In the genomic region with DNA sequence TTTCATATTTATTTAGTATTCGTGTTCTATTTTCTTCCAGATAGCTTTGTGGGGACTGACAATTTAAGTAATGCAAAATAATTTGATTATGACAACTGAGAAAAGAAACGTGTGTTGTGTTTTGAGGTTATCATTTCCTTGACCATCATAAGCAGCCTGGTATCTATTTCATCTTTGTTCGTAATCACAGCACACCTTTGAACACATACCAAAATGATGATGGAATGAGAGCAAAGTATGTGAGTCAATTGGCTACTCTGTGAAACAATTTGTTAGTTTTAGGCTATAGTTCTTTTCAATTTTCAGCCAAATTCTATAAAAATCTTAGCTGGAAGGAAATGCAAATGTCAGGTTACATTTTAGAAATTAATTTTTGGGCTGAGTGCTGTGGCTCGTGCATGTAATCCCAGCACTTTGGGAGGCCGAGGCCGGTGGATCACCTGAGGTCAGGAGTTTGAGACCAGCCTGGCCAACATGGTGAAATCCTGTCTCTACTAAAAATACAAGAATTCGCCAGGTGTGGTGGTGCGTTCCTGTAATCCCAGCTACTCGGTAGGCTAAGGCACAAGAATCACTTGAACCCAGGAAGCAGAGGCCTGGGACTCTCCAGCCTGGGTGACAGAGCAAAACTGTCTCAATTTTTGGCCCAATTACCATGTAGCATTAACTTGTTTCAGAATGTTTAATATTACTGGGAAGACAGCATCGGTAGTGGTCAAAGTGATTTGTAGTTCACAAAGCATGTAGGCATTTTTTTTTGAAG, we compare ENCODE assay signal across 1 cellular context.
TF ChIP-seq lines count a peak whose summit lies in the region.

No MANE protein-coding gene starts in this region.

TF ChIP-seq in A549, 52 proteins besides CTCF, POLR2A, EP300 and RAD21 (continued from another document):
- TF ChIP-seq, protein P1, sequence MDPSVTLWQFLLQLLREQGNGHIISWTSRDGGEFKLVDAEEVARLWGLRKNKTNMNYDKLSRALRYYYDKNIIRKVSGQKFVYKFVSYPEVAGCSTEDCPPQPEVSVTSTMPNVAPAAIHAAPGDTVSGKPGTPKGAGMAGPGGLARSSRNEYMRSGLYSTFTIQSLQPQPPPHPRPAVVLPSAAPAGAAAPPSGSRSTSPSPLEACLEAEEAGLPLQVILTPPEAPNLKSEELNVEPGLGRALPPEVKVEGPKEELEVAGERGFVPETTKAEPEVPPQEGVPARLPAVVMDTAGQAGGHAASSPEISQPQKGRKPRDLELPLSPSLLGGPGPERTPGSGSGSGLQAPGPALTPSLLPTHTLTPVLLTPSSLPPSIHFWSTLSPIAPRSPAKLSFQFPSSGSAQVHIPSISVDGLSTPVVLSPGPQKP (IDR thresholded peaks at IDR 0.05; ENCODE audit: low read depth, low read length): no peak
- TF ChIP-seq EHMT2 (IDR thresholded peaks at IDR 0.05; ENCODE audit: low read depth) (no peak), RFX5 (IDR thresholded peaks at IDR 0.05) (no peak), BCL3 (IDR thresholded peaks at IDR 0.05) (no peak), CHD4 (IDR thresholded peaks at IDR 0.05; ENCODE audit: borderline replicate concordance) (no peak), EHF (CRISPR knock-in tag; IDR thresholded peaks at IDR 0.05) (no peak), HEYL (CRISPR knock-in tag; IDR thresholded peaks at IDR 0.05) (no peak), BHLHE40 (IDR thresholded peaks at IDR 0.05; ENCODE audit: low read depth, low read length) (no peak), RCOR1 (IDR thresholded peaks at IDR 0.05; ENCODE audit: low read depth, low read length) (no peak), NR3C1 (IDR thresholded peaks at IDR 0.05) (no peak), HMGXB4 (CRISPR knock-in tag; IDR thresholded peaks at IDR 0.05; ENCODE audit: borderline replicate concordance) (no peak), TP53 (CRISPR knock-in tag; IDR thresholded peaks at IDR 0.05) (no peak), ZSCAN20 (CRISPR knock-in tag; IDR thresholded peaks at IDR 0.05) (no peak), ZFP36 (IDR thresholded peaks at IDR 0.05; ENCODE audit: borderline replicate concordance, partially characterized antibody) (no peak), CBX2 (IDR thresholded peaks at IDR 0.05; ENCODE audit: borderline replicate concordance, low read depth) (no peak)
